Comparison of ENCODE assay signal across 1 cellular context in genomic region chr19:18322759-18323460, GRCh38.
TF ChIP-seq lines count a peak whose summit lies in the region.

TSS of gene LSM4 (minus strand) at chr19:18323076. CDS start at chr19:18323020, 56 bp downstream.

TF ChIP-seq in K562, 482 proteins besides CTCF, POLR2A, EP300 and RAD21 (continued from another document and continues in another):
- TF ChIP-seq CGGBP1 (CRISPR knock-in tag; IDR thresholded peaks at IDR 0.05) (peak; percentile 69; the same call in 1 of the 2 replicates), TAF9B (IDR thresholded peaks at IDR 0.05; ENCODE audit: partially characterized antibody) (peak; percentile 8), ZBTB11 (CRISPR knock-in tag; IDR thresholded peaks at IDR 0.05) (peak in 2 of 3 experiments; percentile 81 to 92; a peak in 5 of 6 replicates), ETV5 (CRISPR knock-in tag; IDR thresholded peaks at IDR 0.05; ENCODE audit: low read depth) (peak; percentile 40; the same call in 1 of the 2 replicates), TAF1 (IDR thresholded peaks at IDR 0.05; ENCODE audit: control insufficient read depth, extremely low read depth, insufficient read depth, low read length, severe bottlenecking) (peak; percentile 90), POLR2AphosphoS5 (IDR thresholded peaks at IDR 0.05; ENCODE audit: control insufficient read depth, insufficient read depth, low read depth, low read length) (peak; percentile 48), NONO (IDR thresholded peaks at IDR 0.05; ENCODE audit: low read depth in 2 of 2, low read length in 1 of 2) (peak in 1 of 2 experiments; percentile 60; a peak in 1 of 4 replicates), EP400 (IDR thresholded peaks at IDR 0.05) (peak; percentile 69), ZNF143 (CRISPR knock-in tag; IDR thresholded peaks at IDR 0.05) (no peak), GABPA (tag; conservative IDR thresholded peaks at IDR 0.05; ENCODE audit: low read depth) (peak; percentile 90), ETV1 (tag; conservative IDR thresholded peaks at IDR 0.05; ENCODE audit: low read depth) (peak; percentile 25; the same call in 1 of the 2 replicates), ELF1 (tag; IDR thresholded peaks at IDR 0.05) (peak; percentile 75), GATAD2B (IDR thresholded peaks at IDR 0.05; ENCODE audit: borderline replicate concordance) (no peak), NR2C2 (CRISPR knock-in tag; IDR thresholded peaks at IDR 0.05) (no peak), NR2C2 (tag; IDR thresholded peaks at IDR 0.05) (0 out of 2 replicates have a peak, but pooled peaks have one; percentile 48), KHSRP (IDR thresholded peaks at IDR 0.05) (no peak), TFAP4 (CRISPR knock-in tag; IDR thresholded peaks at IDR 0.05; ENCODE audit: borderline replicate concordance) (peak; percentile 53; the same call in 1 of the 2 replicates), DMBX1 (CRISPR knock-in tag; IDR thresholded peaks at IDR 0.05; ENCODE audit: borderline replicate concordance) (peak; percentile 12; the same call in 1 of the 2 replicates), CAMTA2 (CRISPR knock-in tag; conservative IDR thresholded peaks at IDR 0.05) (peak; percentile 72; the same call in 1 of the 2 replicates), JUN (IDR thresholded peaks at IDR 0.05; ENCODE audit: borderline replicate concordance, low read depth, low read length) (peak; percentile 33; the same call in 1 of the 2 replicates), JUN (CRISPR knock-in tag; IDR thresholded peaks at IDR 0.05; ENCODE audit: borderline replicate concordance) (no peak), CCNT2 (IDR thresholded peaks at IDR 0.05; ENCODE audit: borderline replicate concordance, extremely low read depth, insufficient read length, low read depth, low read length) (peak; percentile 71), SFPQ (IDR thresholded peaks at IDR 0.05; ENCODE audit: low read depth, low read length) (no peak), ZC3H4 (CRISPR knock-in tag; IDR thresholded peaks at IDR 0.05; ENCODE audit: borderline replicate concordance) (0 out of 2 replicates have a peak, but pooled peaks have one; percentile 59), VEZF1 (CRISPR knock-in tag; IDR thresholded peaks at IDR 0.05) (peak; percentile 91), ZNF592 (IDR thresholded peaks at IDR 0.05) (0 out of 2 replicates have a peak, but pooled peaks have one; percentile 30), THAP12 (CRISPR knock-in tag; IDR thresholded peaks at IDR 0.05) (peak; percentile 73), MNT (conservative IDR thresholded peaks at IDR 0.05) (peak; percentile 71 to 89)
